In genomic region chr15:78212546-78213424, GRCh38 we compare ENCODE assay signal across 8 cellular contexts.
A peak's percentile ranks its signal among the peaks of the same experiment; 100 is the strongest.
DNase-seq lines count a peak whose midpoint lies in the region; ATAC-seq lines count a peak whose summit lies in the region.

No MANE protein-coding gene starts in this region.

- ATAC-seq in HG03280 (IDR thresholded peaks at IDR 0.05; ENCODE audit: unreplicated experiment): no peak

- peaks cover 64% of the 10 kb centered on the region for H3K4me1 ChIP-seq in mucosa of stomach (ENCODE audit: control insufficient read depth, insufficient read depth, low read length)

- no peaks in the 10 kb centered on the region for H3K36me3 ChIP-seq in mucosa of stomach (ENCODE audit: control insufficient read depth, insufficient read depth, low read length)

- H3K9ac ChIP-seq in mucosa of stomach (ENCODE audit: low read length): peak overlapping the region; percentile 0

- H3K4me3 ChIP-seq in mucosa of stomach (ENCODE audit: low read length): no peak overlapping the region

- H3K27ac Mint-ChIP-seq in T-helper 2 cell treated with Interferon-gamma antibody and Interleukin-4, amounts not matched to agents 5 μg/mL and 100 μg/mL, for 36 hours: no peak overlapping the region

- no peaks in the 10 kb centered on the region for H3K9me3 ChIP-seq in mucosa of stomach (ENCODE audit: control insufficient read depth, low read length)

- H3K27me3 ChIP-seq in mucosa of stomach (ENCODE audit: control insufficient read depth, insufficient read depth, low read length): peaks cover 3% of the 10 kb centered on the region

- H3K36me3 Mint-ChIP-seq in T-helper 2 cell treated with Interferon-gamma antibody and Interleukin-4, amounts not matched to agents 5 μg/mL and 100 μg/mL, for 36 hours (ENCODE audit: low read depth): no peaks in the 10 kb centered on the region

- peaks cover 10% of the 10 kb centered on the region for H3K27me3 Mint-ChIP-seq in T-helper 2 cell treated with Interferon-gamma antibody and Interleukin-4, amounts not matched to agents 5 μg/mL and 100 μg/mL, for 36 hours (ENCODE audit: low read depth)

- no peak overlapping the region for H3K4me3 Mint-ChIP-seq in T-helper 2 cell treated with Interferon-gamma antibody and Interleukin-4, amounts not matched to agents 5 μg/mL and 100 μg/mL, for 36 hours

- no peaks in the 10 kb centered on the region for H3K4me1 Mint-ChIP-seq in T-helper 2 cell treated with Interferon-gamma antibody and Interleukin-4, amounts not matched to agents 5 μg/mL and 100 μg/mL, for 36 hours (ENCODE audit: low read depth)

- no peaks in the 10 kb centered on the region for H3K9me3 Mint-ChIP-seq in T-helper 2 cell treated with Interferon-gamma antibody and Interleukin-4, amounts not matched to agents 5 μg/mL and 100 μg/mL, for 36 hours

- DNase-seq in COLO668 (lab: John Stamatoyannopoulos, UW; ENCODE audit: unreplicated experiment) (peak; percentile 78), NCI-H226 (peak; percentile 40), ecto neural progenitor cell (ENCODE audit: low spot score) (peak; percentile 44), T-helper 2 cell (no peak)
- no peak for DNase-seq in T-helper 2 cell treated with Interferon-gamma antibody and Interleukin-4, amounts not matched to agents 5 μg/mL and 100 μg/mL, for 36 hours (ENCODE audit: low spot score)
- no peak for DNase-seq in activated CD8-positive, alpha-beta memory T cell treated with anti-CD3 and anti-CD28 coated beads, Interleukin-2, amount 50 U/mL, for 4 hours

Comparison
In these comparisons a context has a peak if more than half of its experiments do, and no peak if none do; other contexts are left out.
1. DNase-seq: peak in COLO668 (single experiment), NCI-H226 (single experiment) and ecto neural progenitor cell (single experiment); none in T-helper 2 cell treated with Interferon-gamma antibody and Interleukin-4, amounts not matched to agents 5 μg/mL and 100 μg/mL, for 36 hours (single experiment), T-helper 2 cell (0 of 5) and activated CD8-positive, alpha-beta memory T cell treated with anti-CD3 and anti-CD28 coated beads, Interleukin-2, amount 50 U/mL, for 4 hours (single experiment).